In the genomic region with DNA sequence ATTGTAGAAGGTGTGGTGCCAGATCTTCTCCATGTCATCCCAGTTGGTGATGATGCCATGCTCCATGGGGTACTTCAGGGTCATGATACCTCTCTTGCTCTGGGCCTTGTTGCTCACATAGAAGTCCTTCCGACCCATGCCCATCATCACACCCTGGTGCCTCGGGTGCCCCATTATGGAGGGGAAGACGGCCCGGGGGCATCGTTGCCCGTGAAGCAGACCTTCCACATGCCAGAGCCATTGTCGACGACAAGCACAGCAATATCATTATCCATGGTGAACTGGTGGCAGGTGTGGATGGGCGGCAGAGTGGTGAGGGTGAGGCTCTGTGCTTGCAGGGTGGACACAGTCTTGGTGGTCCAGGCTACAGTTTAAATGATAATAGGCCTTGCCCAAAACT, we compare ENCODE assay signal across 39 cellular contexts.
"Had no signal": no experiment of that assay in that cellular context is flagged by ENCODE, and none has a peak within 500 bp of the region (broad histone marks: within the 10 kb centered on the region; RNA-seq: fewer than 3 reads in every experiment).

No MANE protein-coding gene starts in this region.

- H3K27me3 Mint-ChIP-seq: activated naive CD4-positive, alpha-beta T cell treated with anti-CD3 and anti-CD28 coated beads, Interleukin-2, amount 10 ng/mL, durations not matched to agents 7 days and 5 days; activated naive CD4-positive, alpha-beta T cell treated with anti-CD3 and anti-CD28 coated beads, Interleukin-2, amount 50 U/mL, for 24 hours; activated naive CD8-positive, alpha-beta T cell; activated naive CD8-positive, alpha-beta T cell treated with anti-CD3 and anti-CD28 coated beads for 36 hours; activated naive CD8-positive, alpha-beta T cell treated with anti-CD3 and anti-CD28 coated beads, Interleukin-2, amount 10 ng/mL, durations not matched to agents 7 days and 5 days; activated naive CD8-positive, alpha-beta T cell treated with anti-CD3 and anti-CD28 coated beads, Interleukin-2, amount 50 U/mL, for 24 hours; activated T-cell treated with anti-CD3 and anti-CD28 coated beads, Interleukin-2, amount 50 U/mL, for 24 hours; activated T-helper 17 cell treated with anti-CD3 and anti-CD28 coated beads, Interleukin-2, amount 50 U/mL, for 72 hours; brain; central memory CD8-positive, alpha-beta T cell had no signal

- H3K4me3 ChIP-seq: adrenal gland, ascending aorta, body of pancreas, breast epithelium, cardiac muscle cell had no signal

- H3K4me1 ChIP-seq: ascending aorta, body of pancreas had no signal

- H3K27me3 ChIP-seq: adrenal gland, ascending aorta, body of pancreas, brain microvascular endothelial cell, breast epithelium, cardiac muscle cell had no signal

- H3K9me3 ChIP-seq: adrenal gland, ascending aorta had no signal

- ATAC-seq: activated naive CD4-positive, alpha-beta T cell treated with anti-CD3 and anti-CD28 coated beads, Interleukin-2, amount 50 U/mL, for 72 hours; activated naive CD8-positive, alpha-beta T cell treated with anti-CD3 and anti-CD28 coated beads, Interleukin-2, amount 50 U/mL, for 24 hours; activated T-cell treated with anti-CD3 and anti-CD28 coated beads, Interleukin-2, amount 50 U/mL, for 4 hours; activated T-cell treated with anti-CD3 and anti-CD28 coated beads, Interleukin-2, amount 50 U/mL, for 72 hours; activated T-helper 17 cell treated with anti-CD3 and anti-CD28 coated beads, Interleukin-2, amount 50 U/mL, for 72 hours; body of pancreas had no signal

- FAIRE-seq: astrocyte, bronchial epithelial cell had no signal

- DNase-seq: activated effector memory CD4-positive, alpha-beta T cell treated with anti-CD3 and anti-CD28 coated beads, Interleukin-2, amount 50 U/mL, for 16 hours; activated effector memory CD4-positive, alpha-beta T cell treated with Interleukin-2 at 50 U/mL for 16 hours; activated gamma-delta T cell; activated gamma-delta T cell treated with Interleukin-2 at 50 U/mL for 16 hours; activated naive CD4-positive, alpha-beta T cell; activated naive CD4-positive, alpha-beta T cell treated with anti-CD3 and anti-CD28 coated beads for 36 hours; activated naive CD4-positive, alpha-beta T cell treated with anti-CD3 and anti-CD28 coated beads, Interleukin-2, amount 10 ng/mL, durations not matched to agents 7 days and 5 days; activated naive CD4-positive, alpha-beta T cell treated with anti-CD3 and anti-CD28 coated beads, Interleukin-2, amount 50 U/mL, for 16 hours; activated naive CD4-positive, alpha-beta T cell treated with Interleukin-2 at 50 U/mL for 16 hours; activated naive CD8-positive, alpha-beta T cell treated with anti-CD3 and anti-CD28 coated beads for 36 hours; activated naive CD8-positive, alpha-beta T cell treated with anti-CD3 and anti-CD28 coated beads, Interleukin-2, amount 10 ng/mL, durations not matched to agents 7 days and 5 days; activated naive CD8-positive, alpha-beta T cell treated with anti-CD3 and anti-CD28 coated beads, Interleukin-2, amount 50 U/mL, for 24 hours; activated T-cell treated with anti-CD3 and anti-CD28 coated beads, Interleukin-2, amount 50 U/mL, for 1 hour; activated T-cell treated with anti-CD3 and anti-CD28 coated beads, Interleukin-2, amount 50 U/mL, for 24 hours; activated T-cell treated with anti-CD3 and anti-CD28 coated beads, Interleukin-2, amount 50 U/mL, for 4 hours; activated T-cell treated with anti-CD3 and anti-CD28 coated beads, Interleukin-2, amount 50 U/mL, for 48 hours; activated T-cell treated with anti-CD3 and anti-CD28 coated beads, Interleukin-2, amount 50 U/mL, for 72 hours; adrenal gland; amygdala; anterior cingulate cortex; aorta; body of pancreas; brain microvascular endothelial cell; caudate nucleus; central memory CD4-positive, alpha-beta T cell; cerebellar nuclear complex had no signal

- H3K27ac Mint-ChIP-seq: activated naive CD4-positive, alpha-beta T cell treated with anti-CD3 and anti-CD28 coated beads for 36 hours; activated naive CD4-positive, alpha-beta T cell treated with anti-CD3 and anti-CD28 coated beads, Interleukin-2, amount 10 ng/mL, durations not matched to agents 7 days and 5 days; activated naive CD4-positive, alpha-beta T cell treated with anti-CD3 and anti-CD28 coated beads, Interleukin-2, amount 50 U/mL, for 24 hours; activated naive CD8-positive, alpha-beta T cell; activated naive CD8-positive, alpha-beta T cell treated with anti-CD3 and anti-CD28 coated beads for 36 hours; activated naive CD8-positive, alpha-beta T cell treated with anti-CD3 and anti-CD28 coated beads, Interleukin-2, amount 10 ng/mL, durations not matched to agents 7 days and 5 days; activated naive CD8-positive, alpha-beta T cell treated with anti-CD3 and anti-CD28 coated beads, Interleukin-2, amount 50 U/mL, for 24 hours; activated T-cell treated with anti-CD3 and anti-CD28 coated beads, Interleukin-2, amount 50 U/mL, for 24 hours; activated T-cell treated with anti-CD3 and anti-CD28 coated beads, Interleukin-2, amount 50 U/mL, for 72 hours; activated T-helper 1 cell treated with anti-CD3 and anti-CD28 coated beads, Interleukin-12 subunit alpha, Interleukin-12 subunit beta, Interleukin-2, Interleukin-4 antibody, amounts not matched to agents 30 ng/mL and 10 ng/mL and 1 ng/mL, durations not matched to agents 14 hours and 24 hours and 36 hours; activated T-helper 17 cell treated with anti-CD3 and anti-CD28 coated beads, Interleukin-2, amount 50 U/mL, for 72 hours; activated T-helper 2 cell treated with anti-CD3 and anti-CD28 coated beads, Interferon-gamma antibody, Interleukin-2, Interleukin-4, amounts not matched to agents 10 μg/mL and 5 μg/mL and 100 μg/mL, durations not matched to agents 14 hours and 24 hours and 36 hours; brain had no signal

- H3K27ac ChIP-seq: adrenal gland, ascending aorta, body of pancreas, brain microvascular endothelial cell, breast epithelium, cardiac muscle cell had no signal

- H3K4me1 Mint-ChIP-seq: activated naive CD4-positive, alpha-beta T cell treated with anti-CD3 and anti-CD28 coated beads, Interleukin-2, amount 50 U/mL, for 24 hours; activated naive CD8-positive, alpha-beta T cell treated with anti-CD3 and anti-CD28 coated beads for 36 hours; activated naive CD8-positive, alpha-beta T cell treated with anti-CD3 and anti-CD28 coated beads, Interleukin-2, amount 50 U/mL, for 24 hours; activated T-helper 17 cell treated with anti-CD3 and anti-CD28 coated beads, Interleukin-2, amount 50 U/mL, for 72 hours; brain had no signal

- H3K9me3 Mint-ChIP-seq: activated naive CD4-positive, alpha-beta T cell treated with anti-CD3 and anti-CD28 coated beads for 36 hours; activated naive CD4-positive, alpha-beta T cell treated with anti-CD3 and anti-CD28 coated beads, Interleukin-2, amount 10 ng/mL, durations not matched to agents 7 days and 5 days; activated naive CD8-positive, alpha-beta T cell treated with anti-CD3 and anti-CD28 coated beads, Interleukin-2, amount 50 U/mL, for 24 hours had no signal

- H3K4me3 Mint-ChIP-seq: activated naive CD4-positive, alpha-beta T cell treated with anti-CD3 and anti-CD28 coated beads for 36 hours; activated naive CD4-positive, alpha-beta T cell treated with anti-CD3 and anti-CD28 coated beads, Interleukin-2, amount 10 ng/mL, durations not matched to agents 7 days and 5 days; activated naive CD4-positive, alpha-beta T cell treated with anti-CD3 and anti-CD28 coated beads, Interleukin-2, amount 50 U/mL, for 24 hours; activated naive CD8-positive, alpha-beta T cell; activated naive CD8-positive, alpha-beta T cell treated with anti-CD3 and anti-CD28 coated beads for 36 hours; activated naive CD8-positive, alpha-beta T cell treated with anti-CD3 and anti-CD28 coated beads, Interleukin-2, amount 10 ng/mL, durations not matched to agents 7 days and 5 days; activated naive CD8-positive, alpha-beta T cell treated with anti-CD3 and anti-CD28 coated beads, Interleukin-2, amount 50 U/mL, for 24 hours; activated T-cell treated with anti-CD3 and anti-CD28 coated beads, Interleukin-2, amount 50 U/mL, for 24 hours; activated T-cell treated with anti-CD3 and anti-CD28 coated beads, Interleukin-2, amount 50 U/mL, for 4 hours; activated T-cell treated with anti-CD3 and anti-CD28 coated beads, Interleukin-2, amount 50 U/mL, for 72 hours; activated T-helper 1 cell treated with anti-CD3 and anti-CD28 coated beads, Interleukin-12 subunit alpha, Interleukin-12 subunit beta, Interleukin-2, Interleukin-4 antibody, amounts not matched to agents 30 ng/mL and 10 ng/mL and 1 ng/mL, durations not matched to agents 14 hours and 24 hours and 36 hours; activated T-helper 17 cell treated with anti-CD3 and anti-CD28 coated beads, Interleukin-2, amount 50 U/mL, for 72 hours; brain; central memory CD8-positive, alpha-beta T cell had no signal
